Comparison of ENCODE assay signal across 21 cellular contexts in genomic region chr19:46431824-46432223, GRCh38. TPM values are rescaled to one million over a fixed set of nuclear protein-coding genes. Genes with fewer than 3 reads are reported as not detected.
DNase-seq lines count a peak whose midpoint lies in the region; FAIRE-seq and TF ChIP-seq lines count a peak whose summit lies in the region.
"Had no signal": no experiment of that assay in that cellular context is flagged by ENCODE, and none has a peak within 500 bp of the region (broad histone marks: within the 10 kb centered on the region; RNA-seq: fewer than 3 reads in every experiment).

No MANE protein-coding gene starts in this region.

- CTCF ChIA-PET in H1 (lab: Charles Lee; ENCODE audit: partially characterized antibody) = interaction anchor here (0.6 to 4.0 kb wide), 31 partner anchors 10 to 1283 kb away, joined by 3 to 26 read pairs (median 4); partner anchors contain the start of gene PNMA8A

- H3K4me3 ChIP-seq in NB4 (ENCODE audit: low read depth, low read length) (no peak overlapping the region), H1 (ENCODE audit: extremely low read depth in 1 of 4, insufficient read depth in 2 of 4, low read depth in 3 of 4, low read length in 4 of 4) (no peak overlapping the region), prostate gland (no peak overlapping the region)
- H3K4me3 ChIP-seq: A549, esophagus muscularis mucosa, testis had no signal

- TF ChIP-seq CTCF in NB4 (IDR thresholded peaks at IDR 0.05; ENCODE audit: low read depth, low read length) (peak; percentile 54), H1 (IDR thresholded peaks at IDR 0.05; ENCODE audit: control extremely low read depth in 1 of 3, insufficient read depth in 1 of 3, low read depth in 1 of 3, low read length in 3 of 3) (peak; percentile 66 to 72 (median 68)), progenitor cell of endocrine pancreas (IDR thresholded peaks at IDR 0.05; ENCODE audit: unreplicated experiment) (peak; percentile 28), prostate gland (IDR thresholded peaks at IDR 0.05) (no peak)

- peak; percentile 67 to 77 for TF ChIP-seq RAD21 in H1 (IDR thresholded peaks at IDR 0.05 in 1 of 2, conservative IDR thresholded peaks at IDR 0.05 in 1 of 2; ENCODE audit: low read depth in 2 of 2, low read length in 2 of 2)

- no peaks in the 10 kb centered on the region for H3K79me2 ChIP-seq in H1 (ENCODE audit: control insufficient read depth in 1 of 2, insufficient read depth in 2 of 2, low read length in 2 of 2)

- H3K4me1 Mint-ChIP-seq in progenitor cell of endocrine pancreas (ENCODE audit: low read depth) = peaks cover 1% of the 10 kb centered on the region

- H4K8ac ChIP-seq in H1 (ENCODE audit: extremely low read depth, insufficient read depth, low read length) = no peak overlapping the region

- H3K18ac ChIP-seq in H1 (ENCODE audit: extremely low read depth, low read length) = no peak overlapping the region

- H3K79me1 ChIP-seq in H1 (ENCODE audit: low read depth, low read length) = no peaks in the 10 kb centered on the region

- H3K23ac ChIP-seq in H1 (ENCODE audit: insufficient read length) = no peak overlapping the region

- TF ChIP-seq POLR2A in NB4 (IDR thresholded peaks at IDR 0.05; ENCODE audit: extremely low read depth, insufficient read length) (no peak), H1 (IDR thresholded peaks at IDR 0.05; ENCODE audit: control extremely low read depth in 1 of 2, low read depth in 2 of 2, low read length in 2 of 2) (no peak), prostate gland (IDR thresholded peaks at IDR 0.05) (no peak)

- H3K56ac ChIP-seq in H1 (replicated peaks; ENCODE audit: insufficient read length, low read depth, low read length) = no peak overlapping the region

- no peaks in the 10 kb centered on the region for H3K36me3 ChIP-seq in H1 (ENCODE audit: control insufficient read depth in 2 of 4, insufficient read depth in 4 of 4, low read length in 3 of 4)
- no peaks in the 10 kb centered on the region for H3K36me3 ChIP-seq in prostate gland
- H3K36me3 ChIP-seq: esophagus muscularis mucosa had no signal

- H3K4me2 ChIP-seq in H1 (ENCODE audit: insufficient read depth in 1 of 2, low read depth in 2 of 2, low read length in 2 of 2) = no peak overlapping the region
- H3K4me2 ChIP-seq: A549, SK-N-SH had no signal

- no peak overlapping the region for H3K27ac Mint-ChIP-seq in progenitor cell of endocrine pancreas
- H3K27ac Mint-ChIP-seq: activated CD4-positive, alpha-beta memory T cell treated with anti-CD3 and anti-CD28 coated beads, Interleukin-2, amount 10 ng/mL, durations not matched to agents 7 days and 5 days; activated T-helper 2 cell treated with anti-CD3 and anti-CD28 coated beads, Interferon-gamma antibody, Interleukin-2, Interleukin-4, amounts not matched to agents 10 μg/mL and 5 μg/mL and 100 μg/mL, durations not matched to agents 14 hours and 24 hours and 36 hours; natural killer cell had no signal

- no peak overlapping the region for H2AK5ac ChIP-seq in H1 (ENCODE audit: low read depth, low read length)

- H2BK5ac ChIP-seq in H1 (ENCODE audit: low read depth, low read length) = no peak overlapping the region

- H2BK15ac ChIP-seq in H1 (ENCODE audit: low read length) = no peak overlapping the region

- no peak overlapping the region for H4K91ac ChIP-seq in H1 (replicated peaks; ENCODE audit: insufficient read length, low read length)

- no peak overlapping the region for H2BK120ac ChIP-seq in H1 (replicated peaks; ENCODE audit: low read depth, low read length)

- no peaks in the 10 kb centered on the region for H3K36me3 Mint-ChIP-seq in progenitor cell of endocrine pancreas (ENCODE audit: insufficient read depth)
- H3K36me3 Mint-ChIP-seq: natural killer cell had no signal

- no peak overlapping the region for H3K4ac ChIP-seq in H1 (replicated peaks; ENCODE audit: insufficient read length, low read depth, low read length)

- no peak for FAIRE-seq in H1 (lab: Jason Lieb, UNC)
- FAIRE-seq: A549, TTC549 had no signal

- H3K27me3 Mint-ChIP-seq in progenitor cell of endocrine pancreas = peaks cover 43% of the 10 kb centered on the region

- no peak overlapping the region for H4K5ac ChIP-seq in H1 (ENCODE audit: insufficient read length, low read depth, low read length)

- H3K4me1 ChIP-seq in H1 (replicated peaks in 1 of 4; ENCODE audit: control insufficient read depth in 3 of 4, insufficient read depth in 4 of 4, low read length in 3 of 4) (peaks cover 3 to 6% (median 5%) of the 10 kb centered on the region in 4 experiments; a peak in 6 of 7 replicates), prostate gland (replicated peaks) (no peaks in the 10 kb centered on the region)
- H3K4me1 ChIP-seq: A549 had no signal

- no peak for TF ChIP-seq EP300 in H1 (IDR thresholded peaks at IDR 0.05; ENCODE audit: borderline replicate concordance in 1 of 2, low read depth in 2 of 2, low read length in 2 of 2)

- H2AFZ ChIP-seq in H1 (ENCODE audit: low read length) = no peak overlapping the region

- H4K20me1 ChIP-seq in H1 (replicated peaks in 1 of 2; ENCODE audit: control insufficient read depth in 1 of 2, insufficient read depth in 2 of 2, low read length in 2 of 2) = no peaks in the 10 kb centered on the region

- H3K27me3 ChIP-seq in H1 (replicated peaks in 1 of 4; ENCODE audit: control insufficient read depth in 3 of 4, extremely low read depth in 1 of 4, insufficient read depth in 3 of 4, low read length in 3 of 4) (peaks cover 0 to 13% (median 11%) of the 10 kb centered on the region in 4 experiments; a peak in 5 of 7 replicates), prostate gland (replicated peaks; ENCODE audit: insufficient read depth) (no peaks in the 10 kb centered on the region)
- H3K27me3 ChIP-seq: testis had no signal

- no peak overlapping the region for H2BK20ac ChIP-seq in H1 (ENCODE audit: low read length)

- 37% methylated on average over 9 of the region's 10 CpGs; no CpG with 5 or more reads in 1 of the 2 experiments for WGBS in H1 (ENCODE audit: extremely low coverage in 1 of 2, insufficient coverage in 1 of 2, insufficient read length in 1 of 2, insufficient replicate concordance in 2 of 2, low coverage in 1 of 2, low lambda C conversion rate in 2 of 2, missing lambda C conversion rate in 1 of 2), 2 experiments
- WGBS in prostate gland = 64% methylated on average over 10 of the region's 10 CpGs

- H3K9me3 Mint-ChIP-seq in progenitor cell of endocrine pancreas (ENCODE audit: low read depth) = no peaks in the 10 kb centered on the region
- H3K9me3 Mint-ChIP-seq: activated CD4-positive, alpha-beta memory T cell treated with anti-CD3 and anti-CD28 coated beads, Interleukin-2, amount 10 ng/mL, durations not matched to agents 7 days and 5 days; activated T-helper 2 cell treated with anti-CD3 and anti-CD28 coated beads, Interferon-gamma antibody, Interleukin-2, Interleukin-4, amounts not matched to agents 10 μg/mL and 5 μg/mL and 100 μg/mL, durations not matched to agents 14 hours and 24 hours and 36 hours; natural killer cell had no signal

- POLR2A ChIA-PET in H1 (lab: Charles Lee; ENCODE audit: partially characterized antibody) = interaction anchor here (0.9 to 1.2 kb wide), 2 partner anchors 26 to 50 kb away, joined by 3 to 4 read pairs; no protein-coding TSS in a partner anchor

- H3K27ac ChIP-seq in H1 (ENCODE audit: low read depth, low read length) (no peak overlapping the region), prostate gland (no peak overlapping the region)
- H3K27ac ChIP-seq: A549, esophagus muscularis mucosa, testis had no signal

- peaks cover 4% of the 10 kb centered on the region for H3K23me2 ChIP-seq in H1 (ENCODE audit: low read depth, low read length)

- peak; percentile 54 for DNase-seq in NCI-H82 (lab: John Stamatoyannopoulos, UW)
- DNase-seq in NCI-H82 treated with DMSO at 0.1 percent for 48 hours (lab: John Stamatoyannopoulos, UW; ENCODE audit: unreplicated experiment) = no peak
- DNase-seq in NB4 (ENCODE audit: low read depth) = no peak
- peak in 1 of 2 experiments; percentile 76 for DNase-seq in H1 (ENCODE audit: low read depth in 1 of 2, low spot score in 2 of 2)
- DNase-seq in progenitor cell of endocrine pancreas (ENCODE audit: low spot score, unreplicated experiment) = no peak
- no peak for DNase-seq in NCI-H1105 treated with DMSO at 0.1 percent for 48 hours (lab: John Stamatoyannopoulos, UW)
- DNase-seq in ecto neural progenitor cell (ENCODE audit: low spot score) = no peak
- DNase-seq in prostate gland (ENCODE audit: low spot score) = no peak
- DNase-seq: activated CD4-positive, alpha-beta memory T cell treated with anti-CD3 and anti-CD28 coated beads, Interleukin-2, amount 10 ng/mL, durations not matched to agents 7 days and 5 days; GF-D8; natural killer cell; NCI-H1105; SK-N-SH; stimulated activated CD4-positive, alpha-beta T cell treated with anti-CD3 and anti-CD28 coated beads, Interleukin-4, amount 100 ng/mL, for 1 hour; testis had no signal

- no peak overlapping the region for H3K14ac ChIP-seq in H1 (ENCODE audit: insufficient read length)

- H3K9me3 ChIP-seq in H1 (ENCODE audit: insufficient read depth in 2 of 2, low read depth in 1 of 2, low read length in 1 of 2) (no peaks in the 10 kb centered on the region), prostate gland (no peaks in the 10 kb centered on the region)
- H3K9me3 ChIP-seq: A549, esophagus muscularis mucosa, SK-N-SH, testis had no signal

- H3K4me3 Mint-ChIP-seq in progenitor cell of endocrine pancreas (ENCODE audit: low read depth) = no peak overlapping the region
- H3K4me3 Mint-ChIP-seq: activated CD4-positive, alpha-beta memory T cell treated with anti-CD3 and anti-CD28 coated beads, Interleukin-2, amount 10 ng/mL, durations not matched to agents 7 days and 5 days; natural killer cell had no signal

- no peak overlapping the region for H2BK12ac ChIP-seq in H1 (ENCODE audit: low read depth, low read length)

- no peak overlapping the region for H3K9ac ChIP-seq in H1 (replicated peaks in 1 of 4; ENCODE audit: extremely low read depth in 1 of 4, low read depth in 3 of 4, low read length in 3 of 4)
- H3K9ac ChIP-seq: SK-N-SH had no signal

- intact Hi-C loops in prostate gland (cut with DNase I) = no loop called here

RNA-seq across cellular contexts. Expression of gene PNMA8C, which starts 3.1 kb away (rescaled TPM):
- total RNA-seq in H1 (2021; fragmentation: NEBNext Ultra II Directional; extraction: Animal tissue kit (Norgen Biotek cat#: 25700)) = 1.7 and 1.8 TPM in 2 replicates
- 0.46 and 0.53 TPM in 2 replicates for polyA plus RNA-seq in H1 (2011; rRNA removed)
- 0.48 TPM for polyA plus RNA-seq in H1 (2011; cell fraction: cytosol; rRNA removed)
- polyA plus RNA-seq in H1 (2011; cell fraction: nucleus; rRNA removed) = 0.46 TPM
- 0.66 to 1.0 TPM (median 0.76 TPM) in 4 replicates for polyA plus RNA-seq in H1 (2012, experiment 1 of 2)
- polyA plus RNA-seq in H1 (2012, experiment 2 of 2) = 0.10 TPM
- 0.57 TPM for polyA plus RNA-seq in H1 (2013, experiment 1 of 2)
- 0.63 TPM for polyA plus RNA-seq in H1 (2013, experiment 2 of 2)
- 0.91 and 1.1 TPM in 2 replicates for polyA minus RNA-seq in H1 (2011; rRNA and poly(A)+ RNA removed)
- 0.59 TPM for polyA minus RNA-seq in H1 (2011; cell fraction: cytosol; rRNA and poly(A)+ RNA removed)
- 0.50 TPM for polyA minus RNA-seq in H1 (2011; cell fraction: nucleus; rRNA and poly(A)+ RNA removed)
- total RNA-seq in progenitor cell of endocrine pancreas (0.19 and 0.36 TPM in 2 replicates), prostate gland (1 to 10 TPM in 1 of 2 donors, not detected in 1; 1.6 TPM)
- total RNA-seq: activated CD4-positive, alpha-beta memory T cell treated with anti-CD3 and anti-CD28 coated beads, Interleukin-2, amount 10 ng/mL, durations not matched to agents 7 days and 5 days; activated T-helper 2 cell treated with anti-CD3 and anti-CD28 coated beads, Interferon-gamma antibody, Interleukin-2, Interleukin-4, amounts not matched to agents 10 μg/mL and 5 μg/mL and 100 μg/mL, durations not matched to agents 14 hours and 24 hours and 36 hours; sciatic nerve had no signal
- polyA plus RNA-seq: liver had no signal

RNA-seq across cellular contexts. Expression of gene CCDC8, which starts 18.5 kb away (rescaled TPM):
- 13.6 and 15.1 TPM in 2 replicates for total RNA-seq in H1 (2021; fragmentation: NEBNext Ultra II Directional; extraction: Animal tissue kit (Norgen Biotek cat#: 25700))
- 4.9 and 6.6 TPM in 2 replicates for polyA plus RNA-seq in H1 (2011; rRNA removed)
- 8.6 TPM for polyA plus RNA-seq in H1 (2011; cell fraction: cytosol; rRNA removed)
- polyA plus RNA-seq in H1 (2011; cell fraction: nucleus; rRNA removed) = 6.5 TPM
- 10.7 to 12.2 TPM (median 11.4 TPM) in 4 replicates for polyA plus RNA-seq in H1 (2012, experiment 1 of 2)
- 6.5 TPM for polyA plus RNA-seq in H1 (2012, experiment 2 of 2)
- polyA plus RNA-seq in H1 (2013, experiment 1 of 2) = 9.0 TPM
- 9.5 TPM for polyA plus RNA-seq in H1 (2013, experiment 2 of 2)
- 5.4 and 5.9 TPM in 2 replicates for polyA minus RNA-seq in H1 (2011; rRNA and poly(A)+ RNA removed)
- polyA minus RNA-seq in H1 (2011; cell fraction: cytosol; rRNA and poly(A)+ RNA removed) = 8.7 TPM
- 6.8 TPM for polyA minus RNA-seq in H1 (2011; cell fraction: nucleus; rRNA and poly(A)+ RNA removed)
- total RNA-seq in progenitor cell of endocrine pancreas (31.6 and 33.8 TPM in 2 replicates), prostate gland (10 to 100 TPM; 20.4 to 32.7 TPM)
- total RNA-seq: activated CD4-positive, alpha-beta memory T cell treated with anti-CD3 and anti-CD28 coated beads, Interleukin-2, amount 10 ng/mL, durations not matched to agents 7 days and 5 days; activated T-helper 2 cell treated with anti-CD3 and anti-CD28 coated beads, Interferon-gamma antibody, Interleukin-2, Interleukin-4, amounts not matched to agents 10 μg/mL and 5 μg/mL and 100 μg/mL, durations not matched to agents 14 hours and 24 hours and 36 hours; natural killer cell had no signal

RNA-seq across cellular contexts. Expression of gene PNMA8A, which starts 39.5 kb away (rescaled TPM):
- total RNA-seq in H1 (2021; fragmentation: NEBNext Ultra II Directional; extraction: Animal tissue kit (Norgen Biotek cat#: 25700)) = 21.6 and 22.8 TPM in 2 replicates
- 9.2 and 10.0 TPM in 2 replicates for polyA plus RNA-seq in H1 (2011; rRNA removed)
- 17.7 TPM for polyA plus RNA-seq in H1 (2011; cell fraction: cytosol; rRNA removed)
- 10.5 TPM for polyA plus RNA-seq in H1 (2011; cell fraction: nucleus; rRNA removed)
- 18.2 to 23.5 TPM (median 22.2 TPM) in 4 replicates for polyA plus RNA-seq in H1 (2012, experiment 1 of 2)
- polyA plus RNA-seq in H1 (2012, experiment 2 of 2) = 5.2 TPM
- polyA plus RNA-seq in H1 (2013, experiment 1 of 2) = 13.0 TPM
- 14.5 TPM for polyA plus RNA-seq in H1 (2013, experiment 2 of 2)
- polyA minus RNA-seq in H1 (2011; rRNA and poly(A)+ RNA removed) = 12.3 and 19.4 TPM in 2 replicates
- polyA minus RNA-seq in H1 (2011; cell fraction: cytosol; rRNA and poly(A)+ RNA removed) = 8.4 TPM
- 7.3 TPM for polyA minus RNA-seq in H1 (2011; cell fraction: nucleus; rRNA and poly(A)+ RNA removed)
- 27.5 and 28.1 TPM in 2 replicates for total RNA-seq in progenitor cell of endocrine pancreas
- total RNA-seq in prostate gland = 10 to 100 TPM; 17.0 to 26.5 TPM
- total RNA-seq: activated CD4-positive, alpha-beta memory T cell treated with anti-CD3 and anti-CD28 coated beads, Interleukin-2, amount 10 ng/mL, durations not matched to agents 7 days and 5 days; activated T-helper 2 cell treated with anti-CD3 and anti-CD28 coated beads, Interferon-gamma antibody, Interleukin-2, Interleukin-4, amounts not matched to agents 10 μg/mL and 5 μg/mL and 100 μg/mL, durations not matched to agents 14 hours and 24 hours and 36 hours; natural killer cell had no signal

Comparison
In these comparisons a context has a peak if more than half of its experiments do, and no peak if none do; other contexts are left out.
1. CTCF ChIP-seq: peak in NB4 (single experiment), H1 (3 of 3) and progenitor cell of endocrine pancreas (single experiment); none in prostate gland (0 of 4).